In genomic region chr17:42016952-42017865, GRCh38 we compare ENCODE assay signal across 8 cellular contexts. TPM values are rescaled to one million over a fixed set of nuclear protein-coding genes. Genes with fewer than 3 reads are reported as not detected.
DNase-seq lines count a peak whose midpoint lies in the region; ATAC-seq and TF ChIP-seq lines count a peak whose summit lies in the region.

TSS of gene DNAJC7 (minus strand) at chr17:42017439. CDS start at chr17:42017416, 23 bp downstream.

- DNase-seq in AG04450 (ENCODE audit: low read depth, low spot score) (peak; percentile 68), NCI-H2227 treated with DMSO at 0.1 percent for 48 hours (lab: John Stamatoyannopoulos, UW) (peak; percentile 95), activated B cell treated with CpG ODN at 0.5 μM for 24 hours (peak; percentile 80), cardiac fibroblast (ENCODE audit: low read depth in 2 of 2) (peak; percentile 90 to 95), iris pigment epithelial cell (ENCODE audit: low read depth) (peak; percentile 92)
- DNase-seq in stimulated activated CD4-positive, alpha-beta T cell treated with anti-CD3 and anti-CD28 coated beads, Interleukin-12 subunit alpha, Interleukin-12 subunit beta, amount 100 ng/mL, for 24 hours (ENCODE audit: low read depth in 2 of 2) = peak; percentile 81 to 82

- CTCF ChIA-PET in AG04450 (lab: Charles Lee) (interaction anchor here (0.7 to 2.6 kb wide), 5 partner anchors 9 to 84 kb away, joined by 3 to 14 read pairs (median 4); no protein-coding TSS in a partner anchor), activated B cell treated with CpG ODN at 0.5 μM for 24 hours (lab: Charles Lee) (interaction anchor here (0.6 to 2.1 kb wide), 13 partner anchors 11 to 164 kb away, joined by 3 to 8 read pairs (median 4); partner anchors contain the start of genes CNP, DHX58 and KCNH4)

- H3K36me3 Mint-ChIP-seq in activated B cell treated with CpG ODN at 0.5 μM for 24 hours (ENCODE audit: low read depth) = peaks cover 29% of the 10 kb centered on the region

- intact Hi-C loops in activated B cell treated with CpG ODN at 0.5 μM for 24 hours (cut with micrococcal nuclease) = loop anchor here (1.0 to 10.0 kb wide), 7 partner anchors 21 to 268 kb away; partner anchors contain the start of genes ACLY, C17orf113, CNP and STAT5A

- peak within 1 kb of the TSS; percentile 87 for H3K27ac ChIP-seq in AG04450 (ENCODE audit: low read depth, low read length)

- peak; percentile 78 for ATAC-seq in GM18907 (IDR thresholded peaks at IDR 0.05; ENCODE audit: unreplicated experiment)
- ATAC-seq in HG03139 (IDR thresholded peaks at IDR 0.05; ENCODE audit: unreplicated experiment) = peak; percentile 84
- peak; percentile 84 for ATAC-seq in activated B cell treated with CpG ODN at 0.5 μM for 24 hours (ENCODE audit: low read depth)

- H3K4me3 ChIP-seq in AG04450 (ENCODE audit: low read depth, low read length) (peak within 1 kb of the TSS; percentile 99), cardiac fibroblast (replicated peaks in 1 of 2; ENCODE audit: low read depth in 2 of 2, low read length in 2 of 2) (peak within 1 kb of the TSS; percentile 98 to 99)

- H3K9me3 Mint-ChIP-seq in activated B cell treated with CpG ODN at 0.5 μM for 24 hours = no peaks in the 10 kb centered on the region

- H3K27ac Mint-ChIP-seq in activated B cell treated with CpG ODN at 0.5 μM for 24 hours = peak within 1 kb of the TSS; percentile 98

- H3K4me3 Mint-ChIP-seq in activated B cell treated with CpG ODN at 0.5 μM for 24 hours = peak within 1 kb of the TSS; percentile 100

- peaks cover 67% of the 10 kb centered on the region for H3K4me1 Mint-ChIP-seq in activated B cell treated with CpG ODN at 0.5 μM for 24 hours

- POLR2A ChIA-PET in AG04450 (lab: Yijun Ruan, JAX) (interaction anchor here (0.6 to 1.9 kb wide), 12 partner anchors 9 to 328 kb away, joined by 3 to 8 read pairs (median 5); partner anchors contain the start of genes CNP and DHX58), activated B cell treated with CpG ODN at 0.5 μM for 24 hours (lab: Charles Lee) (interaction anchor here (0.5 to 3.1 kb wide), 42 partner anchors 9 to 1351 kb away, joined by 3 to 46 read pairs (median 4); partner anchors contain the start of genes ACLY, CNP, DHX58 and EIF1)

- no peaks in the 10 kb centered on the region for H3K27me3 Mint-ChIP-seq in activated B cell treated with CpG ODN at 0.5 μM for 24 hours

- H3K9me3 ChIP-seq in AG04450 (ENCODE audit: control insufficient read depth, insufficient read depth, low read length) = peaks cover 4% of the 10 kb centered on the region; the same call in 1 of the 2 replicates

- no peaks in the 10 kb centered on the region for H3K27me3 ChIP-seq in AG04450 (ENCODE audit: control insufficient read depth, insufficient read depth, low read length)

- TF ChIP-seq CTCF in AG04450 (IDR thresholded peaks at IDR 0.05; ENCODE audit: low read depth, low read length) (0 out of 2 replicates have a peak, but pooled peaks have one; percentile 6), activated B cell treated with CpG ODN at 0.5 μM for 24 hours (IDR thresholded peaks at IDR 0.05) (no peak), cardiac fibroblast (IDR thresholded peaks at IDR 0.05; ENCODE audit: low read depth, low read length) (no peak)

RNA-seq across cellular contexts. Expression of gene DNAJC7, which starts in this region (rescaled TPM):
- polyA plus RNA-seq in AG04450 (2011; rRNA removed) = 62.0 and 66.4 TPM in 2 replicates
- 46.4 and 57.9 TPM in 2 replicates for polyA minus RNA-seq in AG04450 (2011; rRNA and poly(A)+ RNA removed)
- total RNA-seq in activated B cell treated with CpG ODN at 0.5 μM for 24 hours = 130 and 152 TPM in 2 replicates

Comparison
In these comparisons a context has a peak if more than half of its experiments do, and no peak if none do; other contexts are left out.
1. Peak in every context shown above with its lines: DNase-seq, ATAC-seq, H3K4me3 ChIP-seq and H3K27ac ChIP-seq.